Comparison of ENCODE assay signal across 1 cellular context in genomic region chr11:46557684-46558151, GRCh38.
TF ChIP-seq lines count a peak whose summit lies in the region.

No MANE protein-coding gene starts in this region.

TF ChIP-seq in HEK293, 187 proteins besides CTCF, POLR2A, EP300 and RAD21 (continued from another document):
- TF ChIP-seq, protein P1, sequence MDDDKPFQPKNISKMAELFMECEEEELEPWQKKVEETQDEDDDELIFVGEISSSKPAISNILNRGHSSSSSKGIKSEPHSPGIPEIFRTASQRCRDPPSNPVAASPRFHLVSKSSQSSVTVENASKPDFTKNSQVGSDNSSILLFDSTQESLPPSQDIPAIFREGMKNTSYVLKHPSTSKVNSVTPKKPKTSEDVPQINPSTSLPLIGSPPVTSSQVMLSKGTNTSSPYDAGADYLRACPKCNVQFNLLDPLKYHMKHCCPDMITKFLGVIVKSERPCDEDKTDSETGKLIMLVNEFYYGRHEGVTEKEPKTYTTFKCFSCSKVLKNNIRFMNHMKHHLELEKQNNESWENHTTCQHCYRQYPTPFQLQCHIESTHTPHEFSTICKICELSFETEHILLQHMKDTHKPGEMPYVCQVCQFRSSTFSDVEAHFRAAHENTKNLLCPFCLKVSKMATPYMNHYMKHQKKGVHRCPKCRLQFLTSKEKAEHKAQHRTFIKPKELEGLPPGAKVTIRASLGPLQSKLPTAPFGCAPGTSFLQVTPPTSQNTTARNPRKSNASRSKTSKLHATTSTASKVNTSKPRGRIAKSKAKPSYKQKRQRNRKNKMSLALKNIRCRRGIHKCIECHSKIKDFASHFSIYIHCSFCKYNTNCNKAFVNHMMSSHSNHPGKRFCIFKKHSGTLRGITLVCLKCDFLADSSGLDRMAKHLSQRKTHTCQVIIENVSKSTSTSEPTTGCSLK (tag by site-specific recombination; IDR thresholded peaks at IDR 0.05) = no peak
- TF ChIP-seq ZNF549 (tag by site-specific recombination; IDR thresholded peaks at IDR 0.05) (no peak), ZIC2 (tag by site-specific recombination; IDR thresholded peaks at IDR 0.05) (peak; percentile 75), GLI2 (tag by site-specific recombination; IDR thresholded peaks at IDR 0.05; ENCODE audit: borderline replicate concordance, low read depth) (no peak), GLIS1 (tag by site-specific recombination; IDR thresholded peaks at IDR 0.05) (peak; percentile 58), ZNF600 (tag by site-specific recombination; IDR thresholded peaks at IDR 0.05) (peak; percentile 96), ZNF404 (tag by site-specific recombination; IDR thresholded peaks at IDR 0.05) (no peak), ZNF2 (tag by site-specific recombination; IDR thresholded peaks at IDR 0.05) (no peak), ZBTB8A (tag by site-specific recombination; IDR thresholded peaks at IDR 0.05) (0 out of 2 replicates have a peak, but pooled peaks have one; percentile 17)
- TF ChIP-seq, protein P2, sequence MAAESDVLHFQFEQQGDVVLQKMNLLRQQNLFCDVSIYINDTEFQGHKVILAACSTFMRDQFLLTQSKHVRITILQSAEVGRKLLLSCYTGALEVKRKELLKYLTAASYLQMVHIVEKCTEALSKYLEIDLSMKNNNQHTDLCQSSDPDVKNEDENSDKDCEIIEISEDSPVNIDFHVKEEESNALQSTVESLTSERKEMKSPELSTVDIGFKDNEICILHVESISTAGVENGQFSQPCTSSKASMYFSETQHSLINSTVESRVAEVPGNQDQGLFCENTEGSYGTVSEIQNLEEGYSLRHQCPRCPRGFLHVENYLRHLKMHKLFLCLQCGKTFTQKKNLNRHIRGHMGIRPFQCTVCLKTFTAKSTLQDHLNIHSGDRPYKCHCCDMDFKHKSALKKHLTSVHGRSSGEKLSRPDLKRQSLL (tag by site-specific recombination; IDR thresholded peaks at IDR 0.05) = no peak
